Comparison of ENCODE assay signal across 8 cellular contexts in the genomic region with DNA sequence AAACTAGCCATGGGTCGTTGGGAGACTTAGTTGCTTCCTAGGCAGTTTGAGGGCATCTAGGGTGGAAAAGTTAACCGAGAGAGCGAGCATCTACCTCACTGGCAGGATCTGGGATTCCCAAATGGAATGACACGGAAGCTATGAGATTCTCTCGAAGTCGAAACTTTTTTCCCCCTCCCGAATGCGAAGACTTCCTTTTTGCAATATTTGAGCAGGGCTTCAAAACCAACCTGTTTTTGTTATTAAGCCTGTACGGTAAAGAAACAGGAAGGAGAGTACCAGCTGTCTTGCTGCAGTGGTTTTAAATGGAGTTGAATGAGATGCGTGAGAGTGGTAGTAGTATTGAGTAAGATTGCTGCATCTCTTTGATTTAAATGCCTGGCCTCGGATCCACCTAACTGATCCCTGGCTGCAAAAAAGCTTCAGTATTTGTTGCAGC. TPM values are rescaled to one million over a fixed set of nuclear protein-coding genes. Genes with fewer than 3 reads are reported as not detected.
DNase-seq lines count a peak whose midpoint lies in the region; TF ChIP-seq lines count a peak whose summit lies in the region.

No MANE protein-coding gene starts in this region.

- TF ChIP-seq RAD21 in Ishikawa (IDR thresholded peaks at IDR 0.05; ENCODE audit: low read depth), result no peak

- H3K4me2 ChIP-seq in SU-DHL-6 (ENCODE audit: low read depth, low read length, poor library complexity, severe bottlenecking), result peak overlapping the region; percentile 97

- no peak overlapping the region for H2AFZ ChIP-seq in SU-DHL-6 (ENCODE audit: low read depth, low read length, severe bottlenecking)

- peaks cover 14% of the 10 kb centered on the region; the same call in 1 of the 2 replicates for H4K20me1 ChIP-seq in SU-DHL-6 (ENCODE audit: low read depth, low read length)

- H3F3A ChIP-seq in SU-DHL-6 (ENCODE audit: insufficient read depth), result peaks cover 74% of the 10 kb centered on the region

- H3K4me3 ChIP-seq in SU-DHL-6 (ENCODE audit: insufficient read depth, low read length, poor library complexity, severe bottlenecking) (peak overlapping the region; percentile 96), epithelial cell of proximal tubule (ENCODE audit: low read depth, low read length) (peak overlapping the region; percentile 99)

- no peak for TF ChIP-seq CTCF in SU-DHL-6 (IDR thresholded peaks at IDR 0.05; ENCODE audit: insufficient read depth, low read length, poor library complexity, severe bottlenecking)
- no peak for TF ChIP-seq CTCF in epithelial cell of proximal tubule (conservative IDR thresholded peaks at IDR 0.05; ENCODE audit: low read depth, low read length)

- TF ChIP-seq EP300 in Ishikawa (IDR thresholded peaks at IDR 0.05; ENCODE audit: borderline replicate concordance), result no peak

- no peaks in the 10 kb centered on the region for H3K9me2 ChIP-seq in SU-DHL-6 (replicated peaks; ENCODE audit: insufficient read depth, low read length)

- DNase-seq in DMS153 treated with DMSO at 0.1 percent for 48 hours (lab: John Stamatoyannopoulos, UW; ENCODE audit: unreplicated experiment), result peak; percentile 24
- DNase-seq in epithelial cell of proximal tubule (ENCODE audit: low read depth), result no peak
- DNase-seq in myocyte (ENCODE audit: low read depth), result peak; percentile 40
- DNase-seq in mesenteric fat pad (ENCODE audit: low spot score), result no peak
- DNase-seq in mucosa of gallbladder (ENCODE audit: low spot score), result no peak
- DNase-seq in NCI-H2081 treated with DMSO at 0.1 percent for 48 hours (lab: John Stamatoyannopoulos, UW), result no peak

- H3K27ac ChIP-seq in SU-DHL-6 (ENCODE audit: low read depth, low read length), result peak overlapping the region; percentile 93

- H3K9ac ChIP-seq in SU-DHL-6 (ENCODE audit: low read length), result peak overlapping the region; percentile 99

- peaks cover 82% of the 10 kb centered on the region for H3K79me2 ChIP-seq in SU-DHL-6 (ENCODE audit: insufficient read depth, low read length)

- peaks cover 14% of the 10 kb centered on the region for H3K36me3 ChIP-seq in SU-DHL-6 (ENCODE audit: low read length)

- H3K9me3 ChIP-seq in SU-DHL-6 (ENCODE audit: insufficient read depth, low read length), result no peaks in the 10 kb centered on the region

- no peaks in the 10 kb centered on the region for H3K27me3 ChIP-seq in SU-DHL-6 (ENCODE audit: low read length)

TF ChIP-seq in Ishikawa, 13 proteins besides CTCF, POLR2A, EP300 and RAD21:
- TF ChIP-seq YY1 (IDR thresholded peaks at IDR 0.05; ENCODE audit: low read depth) (no peak), CEBPB (IDR thresholded peaks at IDR 0.05) (0 out of 2 replicates have a peak, but pooled peaks have one; percentile 48)

RNA-seq across cellular contexts. Expression of gene NCOA3, which starts 1.1 kb away (rescaled TPM):
- total RNA-seq in epithelial cell of proximal tubule, result 12.9 and 17.9 TPM in 2 replicates
- total RNA-seq in myocyte, result 10.4 and 13.6 TPM in 2 replicates
- polyA plus RNA-seq in myocyte (2012), result 5.8 TPM
- 37.0 TPM for total RNA-seq in mesenteric fat pad
- 30.9 TPM for total RNA-seq in mucosa of gallbladder

Comparison
In these comparisons a context has a peak if more than half of its experiments do, and no peak if none do; other contexts are left out.
1. DNase-seq: peak in DMS153 treated with DMSO at 0.1 percent for 48 hours (single experiment) and myocyte (single experiment); none in epithelial cell of proximal tubule (single experiment), mesenteric fat pad (single experiment), mucosa of gallbladder (single experiment) and NCI-H2081 treated with DMSO at 0.1 percent for 48 hours (single experiment).